In genomic region chr2:25673170-25674002, GRCh38 we compare ENCODE assay signal across 8 cellular contexts. TPM values are rescaled to one million over a fixed set of nuclear protein-coding genes. Genes with fewer than 3 reads are reported as not detected.
DNase-seq lines count a peak whose midpoint lies in the region; ATAC-seq lines count a peak whose summit lies in the region.

Gene DTNB, minus strand, starts transcription at chr2:25673577. Its CDS starts 20,917 bp downstream, at chr2:25652660.

- peaks cover 15% of the 10 kb centered on the region for H3K4me1 ChIP-seq in SJSA1 (replicated peaks)

- peaks cover 2% of the 10 kb centered on the region; the same call in 1 of the 2 replicates for H3K36me3 ChIP-seq in SJSA1

- DNase-seq in DMS153 treated with DMSO at 0.1 percent for 48 hours (lab: John Stamatoyannopoulos, UW; ENCODE audit: unreplicated experiment) (peak; percentile 50), HuH-7 (ENCODE audit: low spot score) (peak; percentile 73), SJSA1 (ENCODE audit: low read depth in 1 of 2, low spot score in 2 of 2) (peak; percentile 51 to 64), germinal center (ENCODE audit: low spot score) (peak; percentile 92), nucleus accumbens (lab: John Stamatoyannopoulos, UW) (peak in 46 of 56 donors; percentile 24 to 86 (median 68)), superior temporal gyrus (ENCODE audit: extremely low spot score) (peak; percentile 68)
- DNase-seq in activated gamma-delta T cell treated with anti-CD3 and anti-CD28 coated beads, Interleukin-2, amount 50 U/mL, for 16 hours (ENCODE audit: low read depth), result peak; percentile 54

- peaks cover 25% of the 10 kb centered on the region for H3K27me3 ChIP-seq in SJSA1 (replicated peaks)

- H3K9me3 ChIP-seq in SJSA1 (replicated peaks), result peaks cover 8% of the 10 kb centered on the region

- ATAC-seq in GM21515 (IDR thresholded peaks at IDR 0.05; ENCODE audit: unreplicated experiment), result peak; percentile 68

- peak within 1 kb of the TSS; percentile 87 for H3K4me3 ChIP-seq in SJSA1

- H3K27ac ChIP-seq in SJSA1, result no peak within 1 kb of the TSS

RNA-seq across cellular contexts. Expression of gene DTNB, which starts in this region (rescaled TPM):
- 1.0 and 2.6 TPM in 2 replicates for total RNA-seq in SJSA1 (2014; rRNA removed; shearing (Covaris generic))
